In the genomic region with DNA sequence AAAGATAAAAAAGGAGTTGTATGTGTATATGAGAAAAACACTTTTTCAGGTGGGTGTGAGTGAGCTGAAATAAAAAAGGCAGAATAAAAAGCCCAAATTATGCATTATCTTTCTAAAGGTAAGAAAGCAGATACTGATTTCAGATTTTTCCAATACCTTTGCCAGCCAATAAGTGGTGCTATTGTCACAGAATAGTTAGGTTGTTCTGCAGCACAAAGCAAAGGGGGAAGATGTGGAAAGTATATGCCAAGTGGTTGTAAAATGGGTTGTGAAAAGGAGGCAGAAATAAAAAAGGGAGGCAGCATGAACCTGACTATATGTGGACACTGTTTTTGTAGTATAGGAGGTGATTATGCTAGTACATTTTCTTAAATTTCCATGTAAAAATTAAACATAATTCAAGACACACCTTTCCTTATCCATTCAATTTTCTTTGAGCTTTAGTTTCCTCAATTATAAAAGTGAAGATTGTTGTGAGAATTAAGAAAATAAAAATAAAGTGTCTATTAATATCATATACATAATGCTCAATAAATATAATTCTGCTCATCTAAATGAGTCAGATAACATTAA, we compare ENCODE assay signal across 9 cellular contexts.
DNase-seq lines count a peak whose midpoint lies in the region; ATAC-seq, FAIRE-seq and TF ChIP-seq lines count a peak whose summit lies in the region.
"Had no signal": no experiment of that assay in that cellular context is flagged by ENCODE, and none has a peak within 500 bp of the region (broad histone marks: within the 10 kb centered on the region; RNA-seq: fewer than 3 reads in every experiment).

No MANE protein-coding gene starts in this region.

- H2AFZ ChIP-seq in OCI-LY1 (ENCODE audit: low read length): no peak overlapping the region

- H3K27ac ChIP-seq in OCI-LY1 (ENCODE audit: low read depth, low read length, poor library complexity, severe bottlenecking): no peak overlapping the region
- H3K27ac ChIP-seq in aorta (ENCODE audit: low read depth in 1 of 2, low read length in 2 of 2): no peak overlapping the region

- no peaks in the 10 kb centered on the region for H3K27me3 Mint-ChIP-seq in activated CD4-positive, alpha-beta T cell treated with anti-CD3 and anti-CD28 coated beads, Interleukin-2, amount 10 ng/mL, durations not matched to agents 7 days and 5 days
- H3K27me3 Mint-ChIP-seq: activated naive CD4-positive, alpha-beta T cell treated with anti-CD3 and anti-CD28 coated beads, Interleukin-2, amount 50 U/mL, for 24 hours had no signal

- no peaks in the 10 kb centered on the region for H3K9me3 ChIP-seq in OCI-LY1 (ENCODE audit: low read length)
- H3K9me3 ChIP-seq in mucosa of descending colon: no peaks in the 10 kb centered on the region
- H3K9me3 ChIP-seq in aorta (ENCODE audit: control insufficient read depth, low read length): no peaks in the 10 kb centered on the region

- FAIRE-seq in colon (lab: Jason Lieb, UNC): peak; percentile 58

- H3K4me3 ChIP-seq in OCI-LY1 (ENCODE audit: low read depth, low read length, poor library complexity, severe bottlenecking) (no peak overlapping the region), mucosa of descending colon (no peak overlapping the region), aorta (ENCODE audit: low read length in 2 of 2) (no peak overlapping the region)

- peak; percentile 74 for TF ChIP-seq CTCF in OCI-LY1 (IDR thresholded peaks at IDR 0.05; ENCODE audit: low read length)
- TF ChIP-seq CTCF in mucosa of descending colon (IDR thresholded peaks at IDR 0.05): peak; percentile 47

- H3K4me1 ChIP-seq in OCI-LY1 (ENCODE audit: insufficient read depth, low read length, severe bottlenecking): no peaks in the 10 kb centered on the region
- peaks cover 6% of the 10 kb centered on the region for H3K4me1 ChIP-seq in mucosa of descending colon (ENCODE audit: low read depth)
- no peaks in the 10 kb centered on the region for H3K4me1 ChIP-seq in aorta (ENCODE audit: control insufficient read depth in 1 of 2, insufficient read depth in 2 of 2, low read length in 2 of 2)

- CTCF ChIA-PET in activated CD4-positive, alpha-beta T cell treated with anti-CD3 and anti-CD28 coated beads, Interleukin-2, amount 10 ng/mL, durations not matched to agents 7 days and 5 days (lab: Charles Lee): interaction anchor here (1.2 kb wide), 1 partner anchor 20 kb away, joined by 3 read pairs; no protein-coding TSS in a partner anchor

- no peak overlapping the region for H3K4me3 Mint-ChIP-seq in activated CD4-positive, alpha-beta T cell treated with anti-CD3 and anti-CD28 coated beads, Interleukin-2, amount 10 ng/mL, durations not matched to agents 7 days and 5 days
- H3K4me3 Mint-ChIP-seq: activated naive CD4-positive, alpha-beta T cell treated with anti-CD3 and anti-CD28 coated beads, Interleukin-2, amount 50 U/mL, for 24 hours had no signal

- H3K27me3 ChIP-seq in OCI-LY1 (ENCODE audit: insufficient read depth, low read length) (no peaks in the 10 kb centered on the region), aorta (ENCODE audit: control insufficient read depth in 1 of 2, insufficient read depth in 2 of 2, low read length in 1 of 2) (no peaks in the 10 kb centered on the region)

- POLR2A ChIA-PET in activated CD4-positive, alpha-beta T cell treated with anti-CD3 and anti-CD28 coated beads, Interleukin-2, amount 10 ng/mL, durations not matched to agents 7 days and 5 days (lab: Charles Lee): no interaction called here

- H3K4me1 Mint-ChIP-seq in activated CD4-positive, alpha-beta T cell treated with anti-CD3 and anti-CD28 coated beads, Interleukin-2, amount 10 ng/mL, durations not matched to agents 7 days and 5 days: no peaks in the 10 kb centered on the region
- H3K4me1 Mint-ChIP-seq: activated naive CD4-positive, alpha-beta T cell treated with anti-CD3 and anti-CD28 coated beads, Interleukin-2, amount 50 U/mL, for 24 hours had no signal

- DNase-seq in activated CD4-positive, alpha-beta T cell treated with anti-CD3 and anti-CD28 coated beads, Interleukin-2, amount 10 ng/mL, durations not matched to agents 7 days and 5 days: peak; percentile 17
- DNase-seq in activated CD4-positive, alpha-beta T cell treated with anti-CD3 and anti-CD28 coated beads, Interleukin-2, amount 50 U/mL, for 4 hours: no peak
- DNase-seq in HuH-7 (ENCODE audit: low spot score) (peak; percentile 10), mucosa of descending colon (peak in 1 of 3 donors; percentile 29), aorta (no peak)
- DNase-seq in stimulated activated CD4-positive, alpha-beta T cell treated with anti-CD3 and anti-CD28 coated beads, Interleukin-4, amount 100 ng/mL, for 1 hour: no peak

- intact Hi-C loops in mucosa of descending colon (cut with DNase I, micrococcal nuclease): loop anchor here in 1 of 2 donors (10.0 kb wide), 1 partner anchor 599 kb away; no protein-coding TSS in a partner anchor
- intact Hi-C loops in aorta (cut with DNase I): loop anchor here in 1 of 2 donors (10.0 kb wide), 1 partner anchor 609 kb away; no protein-coding TSS in a partner anchor

- H3K36me3 Mint-ChIP-seq in activated CD4-positive, alpha-beta T cell treated with anti-CD3 and anti-CD28 coated beads, Interleukin-2, amount 10 ng/mL, durations not matched to agents 7 days and 5 days (ENCODE audit: low read depth): no peaks in the 10 kb centered on the region

- no peak overlapping the region for H3K27ac Mint-ChIP-seq in activated CD4-positive, alpha-beta T cell treated with anti-CD3 and anti-CD28 coated beads, Interleukin-2, amount 10 ng/mL, durations not matched to agents 7 days and 5 days
- H3K27ac Mint-ChIP-seq: activated naive CD4-positive, alpha-beta T cell treated with anti-CD3 and anti-CD28 coated beads, Interleukin-2, amount 50 U/mL, for 24 hours had no signal

- no peak overlapping the region for H3K4me2 ChIP-seq in OCI-LY1 (ENCODE audit: low read length)

- ATAC-seq in mucosa of descending colon: peak; percentile 83
- ATAC-seq in aorta (ENCODE audit: low FRiP score): no peak

- H4K20me1 ChIP-seq in OCI-LY1 (ENCODE audit: insufficient read depth, low read length): 0 out of 2 replicates have a peak, but pooled peaks cover 3% of the 10 kb centered on the region

- H3K9ac ChIP-seq in OCI-LY1 (ENCODE audit: low read length): no peak overlapping the region

- no peaks in the 10 kb centered on the region for H3K79me2 ChIP-seq in OCI-LY1 (ENCODE audit: insufficient read depth, low read length)

- no peaks in the 10 kb centered on the region for H3K9me3 Mint-ChIP-seq in activated CD4-positive, alpha-beta T cell treated with anti-CD3 and anti-CD28 coated beads, Interleukin-2, amount 10 ng/mL, durations not matched to agents 7 days and 5 days
- H3K9me3 Mint-ChIP-seq: activated naive CD4-positive, alpha-beta T cell treated with anti-CD3 and anti-CD28 coated beads, Interleukin-2, amount 50 U/mL, for 24 hours had no signal

- H3K9me2 ChIP-seq in OCI-LY1 (ENCODE audit: low read depth, low read length): no peaks in the 10 kb centered on the region

- H3F3A ChIP-seq in OCI-LY1 (ENCODE audit: insufficient read depth, low read length): no peaks in the 10 kb centered on the region

- H3K36me3 ChIP-seq in OCI-LY1 (ENCODE audit: insufficient read depth, low read length): no peaks in the 10 kb centered on the region
- no peaks in the 10 kb centered on the region for H3K36me3 ChIP-seq in mucosa of descending colon (ENCODE audit: low read depth)
- H3K36me3 ChIP-seq in aorta (ENCODE audit: control insufficient read depth in 1 of 2, insufficient read depth in 2 of 2, low read length in 1 of 2): no peaks in the 10 kb centered on the region

Comparison
In these comparisons a context has a peak if more than half of its experiments do, and no peak if none do; other contexts are left out.
1. DNase-seq: peak in activated CD4-positive, alpha-beta T cell treated with anti-CD3 and anti-CD28 coated beads, Interleukin-2, amount 10 ng/mL, durations not matched to agents 7 days and 5 days (single experiment) and HuH-7 (single experiment); none in activated CD4-positive, alpha-beta T cell treated with anti-CD3 and anti-CD28 coated beads, Interleukin-2, amount 50 U/mL, for 4 hours (0 of 2), stimulated activated CD4-positive, alpha-beta T cell treated with anti-CD3 and anti-CD28 coated beads, Interleukin-4, amount 100 ng/mL, for 1 hour (single experiment) and aorta (0 of 2).